In the genomic region with DNA sequence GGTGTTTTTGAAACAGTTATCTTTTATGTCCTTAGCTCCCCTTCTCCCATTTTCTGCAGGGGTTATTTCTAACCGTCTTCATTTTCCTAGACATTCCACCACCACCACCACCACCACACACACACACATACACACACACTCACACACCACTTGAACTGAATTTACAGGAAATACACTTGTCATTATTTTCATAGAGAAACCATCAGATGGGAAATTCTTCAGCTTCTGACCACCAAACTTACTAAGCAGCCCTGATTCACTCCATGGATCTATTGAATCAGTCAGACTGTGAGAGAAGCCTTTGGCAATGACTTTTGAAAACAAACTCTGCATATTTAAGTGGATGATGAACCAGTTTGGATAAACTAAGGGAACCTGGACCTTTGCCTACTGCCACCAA, we compare ENCODE assay signal across 22 cellular contexts.
"Had no signal": no experiment of that assay in that cellular context is flagged by ENCODE, and none has a peak within 500 bp of the region (broad histone marks: within the 10 kb centered on the region; RNA-seq: fewer than 3 reads in every experiment).

No MANE protein-coding gene starts in this region.

- ATAC-seq: left ventricle myocardium superior; pancreas; stimulated activated effector memory CD8-positive, alpha-beta T cell treated with anti-CD3 and anti-CD28 coated beads, Interleukin-12 subunit alpha, Interleukin-12 subunit beta, amount 100 ng/mL, for 72 hours; stimulated activated naive CD8-positive, alpha-beta T cell treated with anti-CD3 and anti-CD28 coated beads, Interleukin-15, amount 100 ng/mL, for 72 hours had no signal

- H3K4me1 ChIP-seq: pancreas, prostate gland, sigmoid colon, thyroid gland, upper lobe of left lung had no signal

- H3K36me3 ChIP-seq: pancreas, prostate gland, sigmoid colon, thyroid gland, upper lobe of left lung had no signal

- H3K4me3 ChIP-seq: coronary artery, dorsolateral prefrontal cortex, pancreas, prostate gland, sigmoid colon, thyroid gland, upper lobe of left lung had no signal

- H3K9me3 ChIP-seq: pancreas, prostate gland, sigmoid colon, thyroid gland had no signal

- DNase-seq: activated CD4-positive, alpha-beta memory T cell treated with anti-CD3 and anti-CD28 coated beads for 36 hours; activated CD4-positive, alpha-beta T cell treated with anti-CD3 and anti-CD28 coated beads for 48 hours; activated CD8-positive, alpha-beta memory T cell treated with anti-CD3 and anti-CD28 coated beads, Interleukin-2, amount 50 U/mL, for 4 hours; activated gamma-delta T cell treated with Interleukin-2 at 50 U/mL for 16 hours; activated naive CD4-positive, alpha-beta T cell treated with anti-CD3 and anti-CD28 coated beads, Interleukin-2, amount 50 U/mL, for 16 hours; activated T-cell treated with anti-CD3 and anti-CD28 coated beads, Interleukin-2, amount 50 U/mL, for 1 hour; amniotic stem cell; dorsolateral prefrontal cortex; effector memory CD4-positive, alpha-beta T cell; left ventricle myocardium superior; naive B cell; pancreas; sigmoid colon; small intestine; stimulated activated CD4-positive, alpha-beta T cell treated with anti-CD3 and anti-CD28 coated beads, Interleukin-4, amount 100 ng/mL, for 24 hours; stimulated activated naive CD8-positive, alpha-beta T cell treated with anti-CD3 and anti-CD28 coated beads, Interleukin-15, amount 100 ng/mL, for 72 hours; T-helper 1 cell; thyroid gland; upper lobe of left lung had no signal
